ENCODE assay signal across 3 cellular contexts in the genomic region with DNA sequence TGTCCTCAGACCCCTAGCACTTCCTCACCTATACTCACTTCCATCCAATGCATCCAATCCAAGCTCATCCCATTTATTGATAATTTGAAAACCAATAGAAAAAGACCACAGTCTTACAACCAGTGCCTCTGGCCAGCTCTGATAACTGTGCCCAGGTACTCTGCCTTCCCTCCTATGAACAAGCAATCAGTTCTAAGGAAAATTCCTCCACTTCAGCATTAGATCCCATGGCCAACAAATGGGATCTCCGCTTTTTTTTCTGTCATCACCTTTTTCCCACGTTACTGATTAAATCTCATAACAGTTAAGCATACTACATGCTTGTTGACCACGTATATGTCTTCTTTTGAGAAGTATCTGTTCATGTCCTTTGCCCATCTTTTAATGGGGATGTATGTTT.
"Had no signal": no experiment of that assay in that cellular context is flagged by ENCODE, and none has a peak within 500 bp of the region (broad histone marks: within the 10 kb centered on the region; RNA-seq: fewer than 3 reads in every experiment).

No MANE protein-coding gene starts in this region.

- H3K4me3 ChIP-seq: GM12878 had no signal

- DNase-seq: GDM1, GF-D8 had no signal
